ENCODE assay signal across 9 cellular contexts in the genomic region with DNA sequence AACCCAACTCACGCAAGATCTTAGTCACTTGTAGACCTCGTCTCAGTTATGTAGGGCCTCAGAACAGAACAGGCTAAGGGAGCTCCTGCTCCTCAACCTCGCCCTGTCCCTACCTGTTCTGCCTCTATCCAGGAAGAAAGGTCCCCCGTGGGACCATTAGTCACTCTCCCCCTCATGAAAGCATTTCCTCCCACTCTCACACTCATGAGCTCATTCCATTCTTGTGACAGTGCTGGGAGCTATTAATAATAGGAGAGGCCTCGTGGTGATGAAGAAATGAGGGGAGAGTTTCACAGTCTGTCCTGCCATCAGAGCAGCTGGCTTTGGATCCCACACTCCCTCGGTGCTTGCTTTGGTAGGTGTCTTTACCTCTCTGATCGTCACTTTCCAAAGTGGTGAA. TPM values are rescaled to one million over a fixed set of nuclear protein-coding genes. Genes with fewer than 3 reads are reported as not detected.
DNase-seq lines count a peak whose midpoint lies in the region; ATAC-seq, FAIRE-seq and TF ChIP-seq lines count a peak whose summit lies in the region.
"Had no signal": no experiment of that assay in that cellular context is flagged by ENCODE, and none has a peak within 500 bp of the region (broad histone marks: within the 10 kb centered on the region; RNA-seq: fewer than 3 reads in every experiment).

No MANE protein-coding gene starts in this region.

- TF ChIP-seq CTCF in lung (IDR thresholded peaks at IDR 0.05; ENCODE audit: control extremely low read depth, extremely low read depth) (no peak), transverse colon (IDR thresholded peaks at IDR 0.05) (no peak)

- intact Hi-C loops in transverse colon (cut with DNase I; ENCODE audit: low total_unique reads), result no loop called here

- peak; percentile 57 for DNase-seq in NCI-H226
- peak; percentile 78 for DNase-seq in dermis blood vessel endothelial cell
- no peak for DNase-seq in lung (ENCODE audit: low spot score)
- no peak for DNase-seq in transverse colon
- DNase-seq in H54 (ENCODE audit: insufficient read length, low spot score), result no peak
- DNase-seq: activated naive CD8-positive, alpha-beta T cell treated with anti-CD3 and anti-CD28 coated beads, Interleukin-2, amount 10 ng/mL, durations not matched to agents 7 days and 5 days; stimulated activated CD4-positive, alpha-beta T cell treated with anti-CD3 and anti-CD28 coated beads, Interleukin-15, amount 100 ng/mL, for 24 hours had no signal

- H3K4me1 ChIP-seq in lung (ENCODE audit: control insufficient read depth in 2 of 2, insufficient read depth in 2 of 2, low read length in 2 of 2) (peaks cover 2 to 46% of the 10 kb centered on the region in 2 donors), transverse colon (peaks cover 0 to 15% (median 5%) of the 10 kb centered on the region in 4 donors)

- peak overlapping the region; percentile 40 to 84 for H3K27ac ChIP-seq in lung (ENCODE audit: low read depth in 1 of 2, low read length in 1 of 2)
- H3K27ac ChIP-seq in transverse colon, result peak overlapping the region in 3 of 4 donors; percentile 25 to 47 (median 46)

- H3K4me3 ChIP-seq in lung (no peak overlapping the region), transverse colon (no peak overlapping the region)

- WGBS in lung, 2 donors, result 67 to 80% methylated on average over 7 of the region's 7 CpGs
- 50 to 65% methylated on average over 1 to 7 of the region's 7 CpGs for WGBS in transverse colon (ENCODE audit: low coverage in 1 of 2), 2 donors

- no peaks in the 10 kb centered on the region for H3K9me3 ChIP-seq in lung (ENCODE audit: control insufficient read depth in 2 of 2, insufficient read depth in 1 of 2, low read length in 1 of 2)
- H3K9me3 ChIP-seq in transverse colon, result no peaks in the 10 kb centered on the region

- ATAC-seq in lung (ENCODE audit: insufficient read depth, low FRiP score), result no peak
- no peak for ATAC-seq in GM18502 (IDR thresholded peaks at IDR 0.05; ENCODE audit: poor library complexity, unreplicated experiment)
- ATAC-seq in activated CD4-positive, CD25-positive, alpha-beta regulatory T cell treated with anti-CD3 and anti-CD28 coated beads, Interleukin-2, amount 50 U/mL, for 24 hours, result no peak

- in situ Hi-C loops in transverse colon (cut with MboI; ENCODE audit: low pct_ligation_motif_present in 1 of 4, low pct_unique_long_range_greater_than_20kb in 1 of 4, low sequenced_read_pairs in 3 of 4), result no loop called here

- TF ChIP-seq POLR2A in transverse colon (IDR thresholded peaks at IDR 0.05) (no peak), H54 (IDR thresholded peaks at IDR 0.05; ENCODE audit: low read depth, low read length) (no peak)

- H3K27me3 ChIP-seq in lung (ENCODE audit: control insufficient read depth, insufficient read depth) (no peaks in the 10 kb centered on the region), transverse colon (no peaks in the 10 kb centered on the region)

- no peak for TF ChIP-seq EP300 in transverse colon (IDR thresholded peaks at IDR 0.05; ENCODE audit: low read depth)

- no peak for FAIRE-seq in H54 (lab: Jason Lieb, UNC)

- H3K36me3 ChIP-seq in lung (ENCODE audit: control insufficient read depth in 2 of 2, insufficient read depth in 2 of 2, low read length in 2 of 2) (peaks cover 34 to 39% of the 10 kb centered on the region in 2 donors), transverse colon (peaks cover 0 to 21% (median 10%) of the 10 kb centered on the region in 4 donors)

RNA-seq across cellular contexts. Expression of a gene that starts 10.2 kb away (rescaled TPM):
- 154 and 363 TPM in 2 replicates for total RNA-seq in dermis blood vessel endothelial cell
- total RNA-seq in lung, result 100 to 1,000 TPM; 201 to 250 TPM
- polyA plus RNA-seq in lung, result 100 to 1,000 TPM; 117 to 138 TPM
- total RNA-seq in transverse colon, result 100 to 1,000 TPM; 179 to 315 (median 227) TPM

RNA-seq across cellular contexts. Expression of a gene that starts 28.6 kb away (rescaled TPM):
- total RNA-seq in dermis blood vessel endothelial cell (10.2 and 10.7 TPM in 2 replicates), lung (10 to 100 TPM; 15.1 to 20.6 TPM), transverse colon (10 to 100 TPM in 2 of 4 donors, 1 to 10 TPM in 2; 5.6 to 17.8 (median 8.7) TPM)
- 1 to 10 TPM; 3.0 to 4.3 TPM for polyA plus RNA-seq in lung

Comparison
In these comparisons a context has a peak if more than half of its experiments do, and no peak if none do; other contexts are left out.
1. DNase-seq: peak in NCI-H226 (single experiment) and dermis blood vessel endothelial cell (single experiment); none in lung (single experiment), transverse colon (single experiment) and H54 (single experiment).